ENCODE assay signal across 20 cellular contexts in the genomic region with DNA sequence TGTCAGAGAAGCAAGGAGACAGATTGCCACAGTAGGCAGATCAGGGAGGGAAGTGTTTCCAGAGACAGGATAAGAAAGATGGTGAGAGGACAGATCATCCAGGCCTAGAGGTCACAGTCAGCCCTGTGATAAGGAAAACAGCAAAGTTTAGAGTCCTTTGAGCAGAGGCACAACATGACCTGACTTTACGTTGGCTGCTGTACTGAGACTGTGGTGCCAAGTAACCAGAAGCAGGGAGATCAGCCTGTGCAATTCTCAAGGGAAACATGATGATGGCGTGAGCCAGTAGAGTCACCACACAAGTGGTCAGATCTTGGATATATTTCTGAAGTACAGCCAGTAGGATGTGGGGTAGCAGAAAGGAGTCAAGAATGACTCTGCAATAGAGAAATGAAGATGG. TPM values are rescaled to one million over a fixed set of nuclear protein-coding genes. Genes with fewer than 3 reads are reported as not detected.
DNase-seq lines count a peak whose midpoint lies in the region; ATAC-seq and TF ChIP-seq lines count a peak whose summit lies in the region.
"Had no signal": no experiment of that assay in that cellular context is flagged by ENCODE, and none has a peak within 500 bp of the region (broad histone marks: within the 10 kb centered on the region; RNA-seq: fewer than 3 reads in every experiment).

No MANE protein-coding gene starts in this region.

- in situ Hi-C loops in HAP-1 (cut with MboI; ENCODE audit: low sequenced_read_pairs), result no loop called here

- peaks cover 0 to 9% (median 0%) of the 10 kb centered on the region in 9 donors for H3K4me1 ChIP-seq in heart right ventricle
- no peaks in the 10 kb centered on the region for H3K4me1 ChIP-seq in psoas muscle
- H3K4me1 ChIP-seq in uterus, result no peaks in the 10 kb centered on the region
- peaks cover 6% of the 10 kb centered on the region for H3K4me1 ChIP-seq in HAP-1
- H3K4me1 ChIP-seq: Caco-2 had no signal

- H3K4me3 ChIP-seq in heart right ventricle (no peak overlapping the region), psoas muscle (no peak overlapping the region), uterus (no peak overlapping the region), HAP-1 (no peak overlapping the region)

- no peak for TF ChIP-seq CTCF in heart right ventricle (IDR thresholded peaks at IDR 0.05)
- TF ChIP-seq CTCF in psoas muscle (IDR thresholded peaks at IDR 0.05), result no peak
- TF ChIP-seq CTCF in uterus (IDR thresholded peaks at IDR 0.05), result no peak

- DNase-seq in Right ventricle myocardium superior (no peak), cardiac septum (ENCODE audit: low spot score) (no peak), erythroblast (lab: John Stamatoyannopoulos, UW) (peak; percentile 11 to 15), heart right ventricle (no peak), psoas muscle (no peak), uterus (no peak), HAP-1 (ENCODE audit: low spot score in 2 of 2) (no peak), GM19238 (ENCODE audit: insufficient read length, low spot score) (no peak)
- DNase-seq: 8988T; Caco-2; CD4-positive, alpha-beta T cell; DMS153; GF-D8; KG1; NCI-H1417; NCI-H187; NCI-H2107; NCI-H510A; NCI-H82; SIG-M5 had no signal

- H3K27me3 ChIP-seq in heart right ventricle (no peaks in the 10 kb centered on the region), psoas muscle (ENCODE audit: insufficient read depth in 3 of 3, low read length in 2 of 3) (no peaks in the 10 kb centered on the region), uterus (no peaks in the 10 kb centered on the region), HAP-1 (ENCODE audit: low read depth) (no peaks in the 10 kb centered on the region)

- H3K27ac ChIP-seq in heart right ventricle (peak overlapping the region in 1 of 10 donors; percentile 16), psoas muscle (no peak overlapping the region), uterus (no peak overlapping the region)

- 47 to 51% methylated on average over 2 of the region's 2 CpGs for WGBS in heart right ventricle, 2 donors
- 22 to 55% (median 28%) methylated on average over 2 of the region's 2 CpGs for WGBS in psoas muscle, 3 donors

- intact Hi-C loops in Right ventricle myocardium superior (cut with DNase I), result no loop called here
- intact Hi-C loops in cardiac septum (cut with DNase I), result no loop called here
- intact Hi-C loops in heart right ventricle (cut with DNase I), result loop anchor here in 1 of 10 donors (10.0 kb wide), 1 partner anchor 445 kb away; no protein-coding TSS in a partner anchor
- intact Hi-C loops in psoas muscle (cut with DNase I), result loop anchor here in 1 of 2 donors (10.0 kb wide), 1 partner anchor 665 kb away; no protein-coding TSS in a partner anchor
- intact Hi-C loops in uterus (cut with DNase I; ENCODE audit: low total_unique reads), result no loop called here

- peak; percentile 66 for ATAC-seq in Right ventricle myocardium superior (ENCODE audit: poor library complexity)
- peak in 5 of 8 donors; percentile 28 to 85 (median 41) for ATAC-seq in heart right ventricle
- ATAC-seq in psoas muscle, result peak in 3 of 4 donors; percentile 34 to 74 (median 72)

- TF ChIP-seq POLR2A in erythroblast (IDR thresholded peaks at IDR 0.05; ENCODE audit: low read length) (no peak), uterus (IDR thresholded peaks at IDR 0.05) (no peak)

- H3K36me3 ChIP-seq in heart right ventricle, result peaks cover 0 to 100% (median 17%) of the 10 kb centered on the region in 9 donors
- H3K36me3 ChIP-seq in psoas muscle (ENCODE audit: insufficient read depth in 1 of 2, low read depth in 1 of 2), result peaks cover 14 to 100% of the 10 kb centered on the region in 2 donors
- no peaks in the 10 kb centered on the region for H3K36me3 ChIP-seq in uterus
- peaks cover 57% of the 10 kb centered on the region for H3K36me3 ChIP-seq in HAP-1 (replicated peaks)

- H3K9me3 ChIP-seq in heart right ventricle (no peaks in the 10 kb centered on the region), psoas muscle (no peaks in the 10 kb centered on the region), uterus (no peaks in the 10 kb centered on the region), HAP-1 (no peaks in the 10 kb centered on the region)
- H3K9me3 ChIP-seq: Caco-2 had no signal

RNA-seq across cellular contexts. Expression of a gene that starts 43.7 kb away (rescaled TPM):
- total RNA-seq in Right ventricle myocardium superior, result 12.1 TPM
- total RNA-seq in cardiac septum, result 13.9 TPM
- total RNA-seq in heart right ventricle, result 10 to 100 TPM in 9 of 10 donors, 1 to 10 TPM in 1; 9.4 to 14.7 (median 12.3) TPM
- polyA plus RNA-seq in heart right ventricle, result 10 to 100 TPM in 1 of 2 donors, 1 to 10 TPM in 1; 4.7 to 10.4 TPM
- total RNA-seq in psoas muscle, result 10 to 100 TPM in 1 of 4 donors, 1 to 10 TPM in 3; 6.5 to 10.2 (median 9.4) TPM
- polyA plus RNA-seq in psoas muscle, result 10 to 100 TPM in 1 of 3 donors, 1 to 10 TPM in 2; 4.8 to 10.5 (median 5.7) TPM
- 10 to 100 TPM in 2 of 4 donors, 1 to 10 TPM in 2; 7.4 to 49.4 (median 15.5) TPM for total RNA-seq in uterus

RNA-seq across cellular contexts. Expression of a gene that starts 44.0 kb away (rescaled TPM):
- total RNA-seq in Right ventricle myocardium superior (4.5 TPM), cardiac septum (2.7 TPM), heart right ventricle (1 to 10 TPM; 2.8 to 5.4 (median 3.8) TPM), psoas muscle (1 to 10 TPM; 1.3 to 3.0 (median 2.3) TPM), uterus (10 to 100 TPM in 1 of 4 donors, 1 to 10 TPM in 3; 4.7 to 21.6 (median 6.6) TPM)
- polyA plus RNA-seq in heart right ventricle (1 to 10 TPM in 1 of 2 donors, under 1 TPM in 1; 0.71 to 4.8 TPM), psoas muscle (under 1 TPM; 0.51 to 0.95 (median 0.75) TPM)

Comparison
In these comparisons a context has a peak if more than half of its experiments do, and no peak if none do; other contexts are left out.
1. DNase-seq: peak in erythroblast (2 of 2); none in Right ventricle myocardium superior (single experiment), cardiac septum (single experiment), heart right ventricle (0 of 2), psoas muscle (0 of 2), uterus (0 of 2), HAP-1 (0 of 2) and GM19238 (single experiment).
2. Peak in every context shown above with its lines, with median percentiles within 50 percentile points of each other: ATAC-seq.